In the genomic region with DNA sequence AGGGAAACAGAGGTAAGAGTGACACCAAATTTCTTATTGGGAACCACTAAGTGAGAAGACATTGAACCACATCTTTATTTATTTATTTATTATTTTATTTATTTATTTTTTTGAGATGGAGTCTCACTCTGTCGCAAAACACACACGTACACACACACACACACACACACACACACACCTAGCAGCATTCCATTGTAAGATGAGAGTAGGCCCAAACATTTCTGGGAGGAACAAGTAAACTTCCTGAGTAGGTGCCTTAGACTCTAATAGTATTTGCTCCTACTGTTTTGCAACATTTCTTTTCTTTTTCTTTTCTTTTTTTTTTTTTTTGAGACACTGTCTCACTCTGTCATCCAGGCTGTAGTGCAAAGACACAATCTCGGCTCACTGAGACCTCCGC, we compare ENCODE assay signal across 11 cellular contexts. TPM values are rescaled to one million over a fixed set of nuclear protein-coding genes. Genes with fewer than 3 reads are reported as not detected.
"Had no signal": no experiment of that assay in that cellular context is flagged by ENCODE, and none has a peak within 500 bp of the region (broad histone marks: within the 10 kb centered on the region; RNA-seq: fewer than 3 reads in every experiment).

No MANE protein-coding gene starts in this region.

- FAIRE-seq: H1, H54, HTR-8/SVneo, K562 had no signal

- H3K4me3 ChIP-seq: GM23338, K562 had no signal

- H3K27ac Mint-ChIP-seq: GM23338, HFFc6 had no signal

- DNase-seq: H9, HCEC 1CT, HFFc6, IMR-90, KG1 had no signal

- H3K4me3 Mint-ChIP-seq: GM23338, H9, HFFc6 had no signal

- ATAC-seq: GM23338, K562 had no signal

- H3K9me3 Mint-ChIP-seq: GM23338, H9, HFFc6 had no signal

RNA-seq across cellular contexts. Expression of gene LBHD2, which starts 19.6 kb away (rescaled TPM):
- total RNA-seq: GM23338, H1, H9, HFFc6, HT-29, IMR-90, K562 had no signal

RNA-seq across cellular contexts. Expression of gene EXOC3L4, which starts 30.1 kb away (rescaled TPM):
- total RNA-seq: GM23338, IMR-90 had no signal
